Comparison of ENCODE assay signal across 8 cellular contexts in the genomic region with DNA sequence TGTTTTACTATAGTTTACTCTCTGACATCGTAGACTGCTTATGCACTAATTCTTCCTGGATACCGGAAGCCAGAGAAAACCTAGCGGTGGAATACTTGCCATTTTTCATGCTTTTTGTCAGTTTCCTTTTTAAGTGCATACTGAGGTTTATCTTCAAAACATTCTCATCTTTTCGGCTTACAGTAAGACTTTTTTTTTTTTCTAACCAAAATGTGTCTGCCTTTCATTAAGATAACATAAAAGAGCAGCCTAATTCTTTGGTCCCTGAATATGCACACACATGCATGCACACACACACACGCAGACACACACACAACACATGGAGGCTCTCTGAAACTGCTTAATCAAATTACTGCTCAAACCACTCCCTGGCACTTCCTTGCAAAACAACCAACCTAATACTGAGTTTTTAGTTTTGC. TPM values are rescaled to one million over a fixed set of nuclear protein-coding genes. Genes with fewer than 3 reads are reported as not detected.
DNase-seq lines count a peak whose midpoint lies in the region; ATAC-seq and TF ChIP-seq lines count a peak whose summit lies in the region.

No MANE protein-coding gene starts in this region.

- H3K4me1 ChIP-seq in left ventricle myocardium inferior (peaks cover 54% of the 10 kb centered on the region), right atrium auricular region (peaks cover 0 to 19% of the 10 kb centered on the region in 2 donors), tibial artery (peaks cover 0 to 36% (median 8%) of the 10 kb centered on the region in 4 donors)

- peak overlapping the region; percentile 81 for H3K4me3 Mint-ChIP-seq in activated CD4-positive, alpha-beta memory T cell treated with anti-CD3 and anti-CD28 coated beads for 36 hours
- peak overlapping the region; percentile 91 to 97 (median 92) for H3K4me3 Mint-ChIP-seq in immature natural killer cell

- peaks cover 32% of the 10 kb centered on the region for H3K4me1 Mint-ChIP-seq in activated CD4-positive, alpha-beta memory T cell treated with anti-CD3 and anti-CD28 coated beads for 36 hours (ENCODE audit: low read depth)
- peaks cover 34 to 48% of the 10 kb centered on the region in 2 donors for H3K4me1 Mint-ChIP-seq in immature natural killer cell

- CTCF ChIA-PET in activated CD4-positive, alpha-beta memory T cell treated with anti-CD3 and anti-CD28 coated beads for 36 hours (lab: Charles Lee), result no interaction called here

- peaks cover 3% of the 10 kb centered on the region for H3K36me3 Mint-ChIP-seq in activated CD4-positive, alpha-beta memory T cell treated with anti-CD3 and anti-CD28 coated beads for 36 hours
- no peaks in the 10 kb centered on the region for H3K36me3 Mint-ChIP-seq in immature natural killer cell

- POLR2A ChIA-PET in activated CD4-positive, alpha-beta memory T cell treated with anti-CD3 and anti-CD28 coated beads for 36 hours (lab: Charles Lee), result no interaction called here

- H3K36me3 ChIP-seq in left ventricle myocardium inferior (no peaks in the 10 kb centered on the region), right atrium auricular region (no peaks in the 10 kb centered on the region), tibial artery (no peaks in the 10 kb centered on the region)

- ATAC-seq in GM19397 (IDR thresholded peaks at IDR 0.05; ENCODE audit: unreplicated experiment), result no peak

- H3K27me3 Mint-ChIP-seq in activated CD4-positive, alpha-beta memory T cell treated with anti-CD3 and anti-CD28 coated beads for 36 hours, result no peaks in the 10 kb centered on the region
- H3K27me3 Mint-ChIP-seq in immature natural killer cell (ENCODE audit: low read depth in 3 of 3), result peaks cover 2 to 6% (median 2%) of the 10 kb centered on the region in 3 donors

- H3K27ac ChIP-seq in left ventricle myocardium inferior (replicated peaks), result no peak overlapping the region
- H3K27ac ChIP-seq in right atrium auricular region, result no peak overlapping the region
- no peak overlapping the region for H3K27ac ChIP-seq in tibial artery

- H3K9me3 ChIP-seq in left ventricle myocardium inferior (replicated peaks) (no peaks in the 10 kb centered on the region), right atrium auricular region (no peaks in the 10 kb centered on the region), tibial artery (no peaks in the 10 kb centered on the region)

- intact Hi-C loops in left ventricle myocardium inferior (cut with micrococcal nuclease) (no loop called here), tibial artery (cut with DNase I; ENCODE audit: low total_unique reads) (no loop called here)
- intact Hi-C loops in activated CD4-positive, alpha-beta memory T cell treated with anti-CD3 and anti-CD28 coated beads for 36 hours (cut with micrococcal nuclease), result loop anchor here (2.0 kb wide), 1 partner anchor 35 kb away; no protein-coding TSS in a partner anchor

- DNase-seq in left ventricle myocardium inferior, result no peak
- DNase-seq in right atrium auricular region (ENCODE audit: low spot score), result no peak
- DNase-seq in activated CD4-positive, alpha-beta memory T cell treated with anti-CD3 and anti-CD28 coated beads for 36 hours, result no peak
- DNase-seq in immature natural killer cell, result peak in 1 of 3 donors; percentile 1
- DNase-seq in tibial artery, result no peak
- DNase-seq in NCI-H1105 (lab: John Stamatoyannopoulos, UW), result no peak
- DNase-seq in NCI-H2081 treated with DMSO at 0.1 percent for 48 hours (lab: John Stamatoyannopoulos, UW), result no peak

- H3K27ac Mint-ChIP-seq in activated CD4-positive, alpha-beta memory T cell treated with anti-CD3 and anti-CD28 coated beads for 36 hours, result peak overlapping the region; percentile 74
- H3K27ac Mint-ChIP-seq in immature natural killer cell, result peak overlapping the region; percentile 78 to 91 (median 88)

- H3K9me3 Mint-ChIP-seq in activated CD4-positive, alpha-beta memory T cell treated with anti-CD3 and anti-CD28 coated beads for 36 hours, result no peaks in the 10 kb centered on the region
- no peaks in the 10 kb centered on the region for H3K9me3 Mint-ChIP-seq in immature natural killer cell

- H3K4me3 ChIP-seq in left ventricle myocardium inferior (peak overlapping the region; percentile 91), right atrium auricular region (peak overlapping the region in 1 of 2 donors; percentile 74), tibial artery (peak overlapping the region; percentile 74 to 86)

- H3K27me3 ChIP-seq in left ventricle myocardium inferior (ENCODE audit: low read depth), result no peaks in the 10 kb centered on the region
- no peaks in the 10 kb centered on the region for H3K27me3 ChIP-seq in right atrium auricular region
- H3K27me3 ChIP-seq in tibial artery, result no peaks in the 10 kb centered on the region

- TF ChIP-seq CTCF in left ventricle myocardium inferior (IDR thresholded peaks at IDR 0.05; ENCODE audit: borderline replicate concordance) (no peak), right atrium auricular region (IDR thresholded peaks at IDR 0.05) (no peak), tibial artery (IDR thresholded peaks at IDR 0.05) (no peak)

RNA-seq across cellular contexts. Expression of a gene that starts 1.3 kb away (rescaled TPM):
- total RNA-seq in left ventricle myocardium inferior (11.8 TPM), right atrium auricular region (1 to 10 TPM; 5.1 to 5.9 TPM)
- total RNA-seq in activated CD4-positive, alpha-beta memory T cell treated with anti-CD3 and anti-CD28 coated beads for 36 hours, result 10 to 100 TPM; 16.6 to 18.7 TPM
- polyA plus RNA-seq in immature natural killer cell, result 1 to 10 TPM in 2 of 3 donors, under 1 TPM in 1; 0.11 to 4.0 (median 2.0) TPM
